In the genomic region with DNA sequence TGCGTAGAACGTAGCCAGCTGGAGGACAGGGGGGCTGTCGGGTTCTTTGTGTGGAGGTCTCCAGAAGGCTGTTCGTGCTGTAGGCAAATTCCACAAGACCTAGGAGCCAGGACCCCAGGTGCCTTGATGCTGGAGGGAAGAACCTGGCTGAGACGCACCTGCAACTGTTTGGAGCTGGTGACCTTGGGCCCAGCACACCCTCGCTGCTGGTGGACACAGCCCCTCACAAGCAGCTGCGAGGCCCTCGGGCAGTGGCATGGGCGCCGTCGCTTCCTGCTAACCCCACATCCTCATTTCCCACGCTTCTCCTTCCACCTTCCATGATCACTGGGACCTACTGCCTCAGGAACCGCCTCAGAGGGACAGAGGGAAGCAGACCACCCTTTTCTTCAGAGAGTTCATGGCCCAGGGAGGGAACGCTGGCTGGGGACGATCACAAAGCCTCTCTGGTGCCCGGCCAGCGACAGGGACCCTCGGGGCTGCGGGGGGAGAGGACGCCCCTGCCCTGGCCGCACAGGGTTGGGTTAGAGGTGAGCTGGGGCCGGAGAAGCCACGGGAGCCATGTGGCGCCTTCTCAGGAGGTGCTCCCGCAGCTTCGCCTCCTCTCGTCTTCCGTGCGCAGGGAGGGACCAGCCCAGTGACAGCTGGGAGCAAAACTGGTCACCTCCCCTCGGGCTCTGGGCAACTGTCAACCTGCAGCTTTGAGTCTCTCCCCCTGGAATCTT, we compare ENCODE assay signal across 10 cellular contexts. TPM values are rescaled to one million over a fixed set of nuclear protein-coding genes. Genes with fewer than 3 reads are reported as not detected.
DNase-seq lines count a peak whose midpoint lies in the region; ATAC-seq and TF ChIP-seq lines count a peak whose summit lies in the region.
"Had no signal": no experiment of that assay in that cellular context is flagged by ENCODE, and none has a peak within 500 bp of the region (broad histone marks: within the 10 kb centered on the region; RNA-seq: fewer than 3 reads in every experiment).

No MANE protein-coding gene starts in this region.

- peaks cover 10% of the 10 kb centered on the region for H3K27me3 Mint-ChIP-seq in nephron progenitor cell (ENCODE audit: low read depth, poor library complexity)

- H3K27me3 ChIP-seq in BLaER1 treated with 17β-estradiol and CSF1 and Interleukin-3, amounts not matched to agents 10 nM and 100 nM: peaks cover 25 to 71% (median 47%) of the 10 kb centered on the region in 11 experiments

- peak overlapping the region in 6 of 11 experiments; percentile 21 to 59 (median 40); a peak in 11 of 22 replicates for H3K9ac ChIP-seq in BLaER1 treated with 17β-estradiol and CSF1 and Interleukin-3, amounts not matched to agents 10 nM and 100 nM

- H3K4me1 ChIP-seq in BLaER1 treated with 17β-estradiol and CSF1 and Interleukin-3, amounts not matched to agents 10 nM and 100 nM: peaks cover 29 to 59% (median 51%) of the 10 kb centered on the region in 10 experiments

- peaks cover 0 to 34% (median 19%) of the 10 kb centered on the region in 11 experiments; a peak in 15 of 22 replicates for H4K20me1 ChIP-seq in BLaER1 treated with 17β-estradiol and CSF1 and Interleukin-3, amounts not matched to agents 10 nM and 100 nM

- H3K36me3 ChIP-seq in BLaER1 treated with 17β-estradiol and CSF1 and Interleukin-3, amounts not matched to agents 10 nM and 100 nM: no peaks in the 10 kb centered on the region

- POLR2A ChIA-PET in GM10248 (lab: Yijun Ruan, JAX): no interaction called here

- ATAC-seq in activated naive CD4-positive, alpha-beta T cell treated with anti-CD3 and anti-CD28 coated beads, Interleukin-2, amount 50 U/mL, for 72 hours: no peak
- ATAC-seq: SK-N-SH treated with all-trans-retinoic acid at 6 μM for 48 hours had no signal

- H3K9me3 ChIP-seq in BLaER1 treated with 17β-estradiol and CSF1 and Interleukin-3, amounts not matched to agents 10 nM and 100 nM (replicated peaks in 1 of 11): no peaks in the 10 kb centered on the region; a peak in 1 of 22 replicates

- H3K27ac Mint-ChIP-seq in activated naive CD4-positive, alpha-beta T cell treated with anti-CD3 and anti-CD28 coated beads, Interleukin-2, amount 50 U/mL, for 72 hours: peak overlapping the region; percentile 60 to 79
- peak overlapping the region; percentile 61 for H3K27ac Mint-ChIP-seq in nephron progenitor cell

- H3K4me2 ChIP-seq in BLaER1 treated with 17β-estradiol and CSF1 and Interleukin-3, amounts not matched to agents 10 nM and 100 nM: peak overlapping the region; percentile 76 to 95 (median 91)

- peaks cover 0 to 4% of the 10 kb centered on the region in 2 donors for H3K9me3 Mint-ChIP-seq in activated naive CD4-positive, alpha-beta T cell treated with anti-CD3 and anti-CD28 coated beads, Interleukin-2, amount 50 U/mL, for 72 hours
- no peaks in the 10 kb centered on the region for H3K9me3 Mint-ChIP-seq in nephron progenitor cell

- TF ChIP-seq CTCF in GM12865 (IDR thresholded peaks at IDR 0.05; ENCODE audit: insufficient read depth, low read depth, low read length, missing control alignments) (no peak), nephron progenitor cell (IDR thresholded peaks at IDR 0.05) (no peak), GM10248 (IDR thresholded peaks at IDR 0.05; ENCODE audit: control extremely low read depth, extremely low read depth, low read depth, missing control alignments) (no peak)

- peaks cover 75% of the 10 kb centered on the region for H3K4me1 Mint-ChIP-seq in nephron progenitor cell

- CTCF ChIA-PET in GM10248 (lab: Yijun Ruan, JAX): interaction anchor here (1.0 to 1.6 kb wide), 2 partner anchors 441 to 483 kb away, joined by 5 to 6 read pairs; no protein-coding TSS in a partner anchor

- H3K27ac ChIP-seq in BLaER1 treated with 17β-estradiol and CSF1 and Interleukin-3, amounts not matched to agents 10 nM and 100 nM: peak overlapping the region in 8 of 11 experiments; percentile 20 to 48 (median 38); a peak in 9 of 22 replicates

- in situ Hi-C loops in G401 (cut with HindIII; ENCODE audit: low sequenced_read_pairs): no loop called here

- no peak overlapping the region for H3K4me3 Mint-ChIP-seq in nephron progenitor cell

- peaks cover 7 to 22% of the 10 kb centered on the region in 2 donors for H3K36me3 Mint-ChIP-seq in activated naive CD4-positive, alpha-beta T cell treated with anti-CD3 and anti-CD28 coated beads, Interleukin-2, amount 50 U/mL, for 72 hours
- H3K36me3 Mint-ChIP-seq in nephron progenitor cell (ENCODE audit: low read depth): no peaks in the 10 kb centered on the region

- H3K4me3 ChIP-seq in BLaER1 treated with 17β-estradiol and CSF1 and Interleukin-3, amounts not matched to agents 10 nM and 100 nM: peak overlapping the region; percentile 25 to 63 (median 46); a peak in 19 of 20 replicates
- H3K4me3 ChIP-seq in GM12865 (ENCODE audit: low read depth, low read length): peak overlapping the region; percentile 45

- DNase-seq in GM12865 (ENCODE audit: low read depth) (no peak), nephron progenitor cell (no peak), G401 (ENCODE audit: low spot score) (no peak), GM10248 (ENCODE audit: extremely low spot score) (no peak), T-helper 9 cell (no peak), NCI-H446 treated with DMSO at 0.1 percent for 48 hours (lab: John Stamatoyannopoulos, UW) (no peak)
- DNase-seq in activated naive CD4-positive, alpha-beta T cell treated with anti-CD3 and anti-CD28 coated beads, Interleukin-2, amount 50 U/mL, for 72 hours (ENCODE audit: low spot score in 2 of 2): no peak
- DNase-seq: mammary epithelial cell had no signal

RNA-seq across cellular contexts. Expression of gene DLL1, which starts 18.4 kb away (rescaled TPM):
- total RNA-seq in activated naive CD4-positive, alpha-beta T cell treated with anti-CD3 and anti-CD28 coated beads, Interleukin-2, amount 50 U/mL, for 72 hours: 1 to 10 TPM; 1.1 to 2.6 TPM
- 0.18 and 0.51 TPM in 2 replicates for total RNA-seq in G401 (2014; rRNA removed; shearing (Covaris generic))

RNA-seq across cellular contexts. Expression of gene FAM120B, which starts 34.1 kb away (rescaled TPM):
- total RNA-seq in activated naive CD4-positive, alpha-beta T cell treated with anti-CD3 and anti-CD28 coated beads, Interleukin-2, amount 50 U/mL, for 72 hours: 10 to 100 TPM; 14.1 to 25.9 TPM
- total RNA-seq in G401 (2014; rRNA removed; shearing (Covaris generic)): 9.4 and 12.5 TPM in 2 replicates
